In the genomic region with DNA sequence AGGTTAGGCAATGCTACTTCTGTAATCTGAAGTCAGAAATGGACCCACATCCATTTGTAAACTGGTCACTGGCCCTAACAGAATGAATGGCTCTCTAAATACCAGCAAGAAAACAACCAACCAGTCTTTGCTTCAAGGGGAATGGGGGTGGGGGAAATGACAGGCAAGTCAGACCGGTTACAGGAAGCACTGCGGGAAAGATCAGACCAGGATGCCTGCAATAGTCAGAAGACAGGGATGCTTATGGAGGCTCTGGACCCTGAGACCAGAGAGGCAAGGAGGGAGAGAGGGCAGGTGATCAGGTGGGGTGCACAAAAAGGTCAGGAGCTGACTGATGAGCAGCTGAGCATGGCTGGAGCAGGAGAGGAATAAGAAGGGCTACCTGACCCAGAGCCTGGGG, we compare ENCODE assay signal across 12 cellular contexts. TPM values are rescaled to one million over a fixed set of nuclear protein-coding genes. Genes with fewer than 3 reads are reported as not detected.
DNase-seq lines count a peak whose midpoint lies in the region; ATAC-seq, FAIRE-seq and TF ChIP-seq lines count a peak whose summit lies in the region.
"Had no signal": no experiment of that assay in that cellular context is flagged by ENCODE, and none has a peak within 500 bp of the region (broad histone marks: within the 10 kb centered on the region; RNA-seq: fewer than 3 reads in every experiment).

No MANE protein-coding gene starts in this region.

- no peak overlapping the region for H4K91ac ChIP-seq in H1 (replicated peaks; ENCODE audit: insufficient read length, low read length)

- H3K36me3 ChIP-seq in RWPE2 (ENCODE audit: low read depth) (no peaks in the 10 kb centered on the region), H1 (ENCODE audit: control insufficient read depth in 2 of 4, insufficient read depth in 4 of 4, low read length in 3 of 4) (no peaks in the 10 kb centered on the region)

- H3K9me3 ChIP-seq in RWPE2 (ENCODE audit: severe bottlenecking) (no peaks in the 10 kb centered on the region), H1 (ENCODE audit: insufficient read depth in 2 of 2, low read depth in 1 of 2, low read length in 1 of 2) (no peaks in the 10 kb centered on the region)
- H3K9me3 ChIP-seq: mucosa of descending colon had no signal

- peak overlapping the region; percentile 38 for H3K27ac Mint-ChIP-seq in activated T-cell treated with anti-CD3 and anti-CD28 coated beads, Interleukin-2, amount 50 U/mL, for 24 hours
- peak overlapping the region; percentile 35 for H3K27ac Mint-ChIP-seq in progenitor cell of endocrine pancreas

- no peak overlapping the region for H3K4me3 Mint-ChIP-seq in activated T-cell treated with anti-CD3 and anti-CD28 coated beads, Interleukin-2, amount 50 U/mL, for 24 hours
- H3K4me3 Mint-ChIP-seq in progenitor cell of endocrine pancreas (ENCODE audit: low read depth): no peak overlapping the region

- peaks cover 63% of the 10 kb centered on the region for H3K79me1 ChIP-seq in H1 (ENCODE audit: low read depth, low read length)

- H3K4me1 ChIP-seq in RWPE2 (ENCODE audit: insufficient read depth, poor library complexity, severe bottlenecking): no peaks in the 10 kb centered on the region
- peaks cover 0 to 7% (median 3%) of the 10 kb centered on the region in 4 experiments; a peak in 4 of 7 replicates for H3K4me1 ChIP-seq in H1 (replicated peaks in 1 of 4; ENCODE audit: control insufficient read depth in 3 of 4, insufficient read depth in 4 of 4, low read length in 3 of 4)

- POLR2A ChIA-PET in H1 (lab: Charles Lee; ENCODE audit: partially characterized antibody): interaction anchor here (1.7 kb wide), 1 partner anchor 10 kb away, joined by 4 read pairs; no protein-coding TSS in a partner anchor

- H3K27me3 ChIP-seq in RWPE2 (ENCODE audit: insufficient read depth, poor library complexity, severe bottlenecking) (no peaks in the 10 kb centered on the region), H1 (replicated peaks in 1 of 4; ENCODE audit: control insufficient read depth in 3 of 4, extremely low read depth in 1 of 4, insufficient read depth in 3 of 4, low read length in 3 of 4) (no peaks in the 10 kb centered on the region)

- no peak for FAIRE-seq in H1 (lab: Jason Lieb, UNC)

- peaks cover 6% of the 10 kb centered on the region for H3K36me3 Mint-ChIP-seq in activated T-cell treated with anti-CD3 and anti-CD28 coated beads, Interleukin-2, amount 50 U/mL, for 24 hours (ENCODE audit: low read depth)
- H3K36me3 Mint-ChIP-seq in progenitor cell of endocrine pancreas (ENCODE audit: insufficient read depth): no peaks in the 10 kb centered on the region

- H2AFZ ChIP-seq in H1 (ENCODE audit: low read length): no peak overlapping the region

- TF ChIP-seq POLR2A in H1 (IDR thresholded peaks at IDR 0.05; ENCODE audit: control extremely low read depth in 1 of 2, low read depth in 2 of 2, low read length in 2 of 2): no peak

- CTCF ChIA-PET in H1 (lab: Charles Lee; ENCODE audit: partially characterized antibody): interaction anchor here (1.1 to 3.4 kb wide), 2 partner anchors 31 to 232 kb away, joined by 3 to 12 read pairs; no protein-coding TSS in a partner anchor

- no peak for TF ChIP-seq EP300 in H1 (IDR thresholded peaks at IDR 0.05; ENCODE audit: borderline replicate concordance in 1 of 2, low read depth in 2 of 2, low read length in 2 of 2)

- no peak overlapping the region for H2BK120ac ChIP-seq in H1 (replicated peaks; ENCODE audit: low read depth, low read length)

- no peak overlapping the region for H4K5ac ChIP-seq in H1 (ENCODE audit: insufficient read length, low read depth, low read length)

- no peak overlapping the region; a peak in 1 of 7 replicates for H3K9ac ChIP-seq in H1 (replicated peaks in 1 of 4; ENCODE audit: extremely low read depth in 1 of 4, low read depth in 3 of 4, low read length in 3 of 4)

- H3K4me1 Mint-ChIP-seq in activated T-cell treated with anti-CD3 and anti-CD28 coated beads, Interleukin-2, amount 50 U/mL, for 24 hours (ENCODE audit: low read depth): peaks cover 83% of the 10 kb centered on the region
- peaks cover 5% of the 10 kb centered on the region for H3K4me1 Mint-ChIP-seq in progenitor cell of endocrine pancreas (ENCODE audit: low read depth)

- H2BK5ac ChIP-seq in H1 (ENCODE audit: low read depth, low read length): no peak overlapping the region

- no peak overlapping the region for H3K23ac ChIP-seq in H1 (ENCODE audit: insufficient read length)

- no peak overlapping the region for H3K4me3 ChIP-seq in RWPE2 (ENCODE audit: severe bottlenecking)
- H3K4me3 ChIP-seq in H1 (ENCODE audit: extremely low read depth in 1 of 4, insufficient read depth in 2 of 4, low read depth in 3 of 4, low read length in 4 of 4): no peak overlapping the region
- H3K4me3 ChIP-seq: mucosa of descending colon had no signal

- peaks cover 14 to 96% of the 10 kb centered on the region in 2 experiments for H3K79me2 ChIP-seq in H1 (ENCODE audit: control insufficient read depth in 1 of 2, insufficient read depth in 2 of 2, low read length in 2 of 2)

- peak overlapping the region; percentile 14 to 39; a peak in 2 of 4 replicates for H3K4me2 ChIP-seq in H1 (ENCODE audit: insufficient read depth in 1 of 2, low read depth in 2 of 2, low read length in 2 of 2)

- H4K20me1 ChIP-seq in H1 (replicated peaks in 1 of 2; ENCODE audit: control insufficient read depth in 1 of 2, insufficient read depth in 2 of 2, low read length in 2 of 2): peaks cover 38 to 57% of the 10 kb centered on the region in 2 experiments

- no peak overlapping the region for H2BK12ac ChIP-seq in H1 (ENCODE audit: low read depth, low read length)

- H3K27me3 Mint-ChIP-seq in activated T-cell treated with anti-CD3 and anti-CD28 coated beads, Interleukin-2, amount 50 U/mL, for 24 hours: no peaks in the 10 kb centered on the region
- H3K27me3 Mint-ChIP-seq in progenitor cell of endocrine pancreas: no peaks in the 10 kb centered on the region

- ATAC-seq in RWPE2 (ENCODE audit: low read depth): peak; percentile 17; the same call in 1 of the 3 replicates
- no peak for ATAC-seq in GM21423 (IDR thresholded peaks at IDR 0.05; ENCODE audit: unreplicated experiment)
- no peak for ATAC-seq in GM19395 (IDR thresholded peaks at IDR 0.05; ENCODE audit: unreplicated experiment)
- ATAC-seq: mucosa of descending colon had no signal

- no peak for DNase-seq in activated T-cell treated with anti-CD3 and anti-CD28 coated beads, Interleukin-2, amount 50 U/mL, for 24 hours
- no peak for DNase-seq in activated T-cell treated with anti-CD3 and anti-CD28 coated beads for 4 hours
- DNase-seq in RWPE2 (ENCODE audit: low spot score): no peak
- no peak for DNase-seq in H1 (ENCODE audit: low read depth in 1 of 2, low spot score in 2 of 2)
- DNase-seq in progenitor cell of endocrine pancreas (ENCODE audit: low spot score, unreplicated experiment): no peak
- no peak for DNase-seq in SIG-M5 treated with dmso at 0.1 percent for 504 hours (lab: John Stamatoyannopoulos, UW; ENCODE audit: unreplicated experiment)
- DNase-seq: aorta, IMR-90, mucosa of descending colon, NCI-H146 had no signal

- H2BK20ac ChIP-seq in H1 (ENCODE audit: low read length): no peak overlapping the region

- no peak overlapping the region for H2BK15ac ChIP-seq in H1 (ENCODE audit: low read length)

- WGBS in H1 (ENCODE audit: extremely low coverage in 1 of 2, insufficient coverage in 1 of 2, insufficient read length in 1 of 2, insufficient replicate concordance in 2 of 2, low coverage in 1 of 2, low lambda C conversion rate in 2 of 2, missing lambda C conversion rate in 1 of 2), 2 experiments: 75% methylated on average over 2 of the region's 2 CpGs; no CpG with 5 or more reads in 1 of the 2 experiments

- no peak for TF ChIP-seq RAD21 in H1 (IDR thresholded peaks at IDR 0.05 in 1 of 2, conservative IDR thresholded peaks at IDR 0.05 in 1 of 2; ENCODE audit: low read depth in 2 of 2, low read length in 2 of 2)

- no peaks in the 10 kb centered on the region for H3K9me3 Mint-ChIP-seq in activated T-cell treated with anti-CD3 and anti-CD28 coated beads, Interleukin-2, amount 50 U/mL, for 24 hours
- no peaks in the 10 kb centered on the region for H3K9me3 Mint-ChIP-seq in progenitor cell of endocrine pancreas (ENCODE audit: low read depth)

- no peaks in the 10 kb centered on the region for H3K23me2 ChIP-seq in H1 (ENCODE audit: low read depth, low read length)

- no peak for TF ChIP-seq CTCF in RWPE2 (IDR thresholded peaks at IDR 0.05; ENCODE audit: poor library complexity, severe bottlenecking)
- TF ChIP-seq CTCF in H1 (IDR thresholded peaks at IDR 0.05; ENCODE audit: control extremely low read depth in 1 of 3, insufficient read depth in 1 of 3, low read depth in 1 of 3, low read length in 3 of 3): no peak
- no peak for TF ChIP-seq CTCF in progenitor cell of endocrine pancreas (IDR thresholded peaks at IDR 0.05; ENCODE audit: unreplicated experiment)

- no peak overlapping the region for H2AK5ac ChIP-seq in H1 (ENCODE audit: low read depth, low read length)

- no peak overlapping the region for H3K18ac ChIP-seq in H1 (ENCODE audit: extremely low read depth, low read length)

- H3K4ac ChIP-seq in H1 (replicated peaks; ENCODE audit: insufficient read length, low read depth, low read length): no peak overlapping the region

- H3K27ac ChIP-seq in RWPE2 (ENCODE audit: poor library complexity, severe bottlenecking): no peak overlapping the region
- H3K27ac ChIP-seq in H1 (ENCODE audit: low read depth, low read length): no peak overlapping the region

- no peak overlapping the region for H3K14ac ChIP-seq in H1 (ENCODE audit: insufficient read length)

- no peak overlapping the region for H3K56ac ChIP-seq in H1 (replicated peaks; ENCODE audit: insufficient read length, low read depth, low read length)

- no peak overlapping the region for H4K8ac ChIP-seq in H1 (ENCODE audit: extremely low read depth, insufficient read depth, low read length)

RNA-seq across cellular contexts. Expression of gene MED26, which starts 13.1 kb away (rescaled TPM):
- 10.7 and 12.3 TPM in 2 replicates for total RNA-seq in H1 (2021; fragmentation: NEBNext Ultra II Directional; extraction: Animal tissue kit (Norgen Biotek cat#: 25700))
- 5.3 and 6.2 TPM in 2 replicates for polyA plus RNA-seq in H1 (2011; rRNA removed)
- 5.3 TPM for polyA plus RNA-seq in H1 (2011; cell fraction: cytosol; rRNA removed)
- 7.5 TPM for polyA plus RNA-seq in H1 (2011; cell fraction: nucleus; rRNA removed)
- 5.9 to 7.5 TPM (median 7.2 TPM) in 4 replicates for polyA plus RNA-seq in H1 (2012, experiment 1 of 2)
- polyA plus RNA-seq in H1 (2012, experiment 2 of 2): 6.3 TPM
- 7.3 TPM for polyA plus RNA-seq in H1 (2013, experiment 1 of 2)
- 6.5 TPM for polyA plus RNA-seq in H1 (2013, experiment 2 of 2)
- polyA minus RNA-seq in H1 (2011; rRNA and poly(A)+ RNA removed): 6.0 and 8.6 TPM in 2 replicates
- 11.6 TPM for polyA minus RNA-seq in H1 (2011; cell fraction: cytosol; rRNA and poly(A)+ RNA removed)
- polyA minus RNA-seq in H1 (2011; cell fraction: nucleus; rRNA and poly(A)+ RNA removed): 15.5 TPM
- 11.2 and 11.7 TPM in 2 replicates for total RNA-seq in progenitor cell of endocrine pancreas

RNA-seq across cellular contexts. Expression of gene SLC35E1, which starts 42.7 kb away (rescaled TPM):
- 26.0 and 28.5 TPM in 2 replicates for total RNA-seq in H1 (2021; fragmentation: NEBNext Ultra II Directional; extraction: Animal tissue kit (Norgen Biotek cat#: 25700))
- polyA plus RNA-seq in H1 (2011; rRNA removed): 31.2 and 31.9 TPM in 2 replicates
- 19.0 TPM for polyA plus RNA-seq in H1 (2011; cell fraction: cytosol; rRNA removed)
- 47.0 TPM for polyA plus RNA-seq in H1 (2011; cell fraction: nucleus; rRNA removed)
- 17.7 to 21.3 TPM (median 20.5 TPM) in 4 replicates for polyA plus RNA-seq in H1 (2012, experiment 1 of 2)
- polyA plus RNA-seq in H1 (2012, experiment 2 of 2): 15.8 TPM
- 36.8 TPM for polyA plus RNA-seq in H1 (2013, experiment 1 of 2)
- polyA plus RNA-seq in H1 (2013, experiment 2 of 2): 43.2 TPM
- polyA minus RNA-seq in H1 (2011; rRNA and poly(A)+ RNA removed): 52.9 and 53.8 TPM in 2 replicates
- 20.4 TPM for polyA minus RNA-seq in H1 (2011; cell fraction: cytosol; rRNA and poly(A)+ RNA removed)
- polyA minus RNA-seq in H1 (2011; cell fraction: nucleus; rRNA and poly(A)+ RNA removed): 24.4 TPM
- total RNA-seq in progenitor cell of endocrine pancreas: 48.5 and 49.1 TPM in 2 replicates

RNA-seq across cellular contexts. Expression of gene SMIM7, which starts 45.0 kb away (rescaled TPM):
- total RNA-seq in H1 (2021; fragmentation: NEBNext Ultra II Directional; extraction: Animal tissue kit (Norgen Biotek cat#: 25700)): 67.5 and 69.9 TPM in 2 replicates
- 51.7 and 55.5 TPM in 2 replicates for polyA plus RNA-seq in H1 (2011; rRNA removed)
- polyA plus RNA-seq in H1 (2011; cell fraction: cytosol; rRNA removed): 66.2 TPM
- polyA plus RNA-seq in H1 (2011; cell fraction: nucleus; rRNA removed): 45.6 TPM
- 47.9 to 58.5 TPM (median 57.2 TPM) in 4 replicates for polyA plus RNA-seq in H1 (2012, experiment 1 of 2)
- 40.2 TPM for polyA plus RNA-seq in H1 (2012, experiment 2 of 2)
- polyA plus RNA-seq in H1 (2013, experiment 1 of 2): 64.7 TPM
- 70.1 TPM for polyA plus RNA-seq in H1 (2013, experiment 2 of 2)
- 52.4 and 54.7 TPM in 2 replicates for polyA minus RNA-seq in H1 (2011; rRNA and poly(A)+ RNA removed)
- polyA minus RNA-seq in H1 (2011; cell fraction: cytosol; rRNA and poly(A)+ RNA removed): 32.8 TPM
- polyA minus RNA-seq in H1 (2011; cell fraction: nucleus; rRNA and poly(A)+ RNA removed): 52.3 TPM
- 73.0 and 81.3 TPM in 2 replicates for total RNA-seq in progenitor cell of endocrine pancreas

RNA-seq across cellular contexts. Expression of gene TMEM38A, which starts 46.0 kb away (rescaled TPM):
- 8.9 and 9.8 TPM in 2 replicates for total RNA-seq in H1 (2021; fragmentation: NEBNext Ultra II Directional; extraction: Animal tissue kit (Norgen Biotek cat#: 25700))
- polyA plus RNA-seq in H1 (2011; rRNA removed): 9.2 and 11.2 TPM in 2 replicates
- 10.5 TPM for polyA plus RNA-seq in H1 (2011; cell fraction: cytosol; rRNA removed)
- polyA plus RNA-seq in H1 (2011; cell fraction: nucleus; rRNA removed): 8.5 TPM
- polyA plus RNA-seq in H1 (2012, experiment 1 of 2): 10.0 to 12.3 TPM (median 11.0 TPM) in 4 replicates
- polyA plus RNA-seq in H1 (2012, experiment 2 of 2): 9.7 TPM
- 7.2 TPM for polyA plus RNA-seq in H1 (2013, experiment 1 of 2)
- polyA plus RNA-seq in H1 (2013, experiment 2 of 2): 8.9 TPM
- 15.5 and 16.6 TPM in 2 replicates for polyA minus RNA-seq in H1 (2011; rRNA and poly(A)+ RNA removed)
- polyA minus RNA-seq in H1 (2011; cell fraction: cytosol; rRNA and poly(A)+ RNA removed): 7.1 TPM
- 7.3 TPM for polyA minus RNA-seq in H1 (2011; cell fraction: nucleus; rRNA and poly(A)+ RNA removed)
- total RNA-seq in progenitor cell of endocrine pancreas: 8.8 and 12.2 TPM in 2 replicates
